ENCODE assay signal across 1 cellular context in genomic region chr22:37244114-37244921, GRCh38.
TF ChIP-seq lines count a peak whose summit lies in the region.

RAC2 (minus strand) TSS chr22:37244269; CDS start chr22:37244148, 121 bp downstream.

TF ChIP-seq in H1, 55 proteins besides CTCF, POLR2A, EP300 and RAD21:
- TF ChIP-seq SIN3A (conservative IDR thresholded peaks at IDR 0.05 in 1 of 2, IDR thresholded peaks at IDR 0.05 in 1 of 2; ENCODE audit: low read depth in 1 of 2, low read length in 2 of 2) = no peak
- no peak for TF ChIP-seq RFX5 (IDR thresholded peaks at IDR 0.05; ENCODE audit: borderline replicate concordance, low read depth, low read length)
- TF ChIP-seq POU5F1 (IDR thresholded peaks at IDR 0.05; ENCODE audit: low read depth, low read length) = no peak
- TF ChIP-seq CBX8 (IDR thresholded peaks at IDR 0.05; ENCODE audit: borderline replicate concordance, low read depth, low read length) = no peak
- no peak for TF ChIP-seq RNF2 (IDR thresholded peaks at IDR 0.05; ENCODE audit: borderline replicate concordance, low read depth, low read length, missing control alignments, poor library complexity, severe bottlenecking)
- no peak for TF ChIP-seq PHF8 (conservative IDR thresholded peaks at IDR 0.05; ENCODE audit: low read depth, low read length)
- no peak for TF ChIP-seq SIRT6 (IDR thresholded peaks at IDR 0.05; ENCODE audit: low read length)
- TF ChIP-seq SIX5 (IDR thresholded peaks at IDR 0.05; ENCODE audit: low read depth, low read length) = no peak
- TF ChIP-seq, protein P1, sequence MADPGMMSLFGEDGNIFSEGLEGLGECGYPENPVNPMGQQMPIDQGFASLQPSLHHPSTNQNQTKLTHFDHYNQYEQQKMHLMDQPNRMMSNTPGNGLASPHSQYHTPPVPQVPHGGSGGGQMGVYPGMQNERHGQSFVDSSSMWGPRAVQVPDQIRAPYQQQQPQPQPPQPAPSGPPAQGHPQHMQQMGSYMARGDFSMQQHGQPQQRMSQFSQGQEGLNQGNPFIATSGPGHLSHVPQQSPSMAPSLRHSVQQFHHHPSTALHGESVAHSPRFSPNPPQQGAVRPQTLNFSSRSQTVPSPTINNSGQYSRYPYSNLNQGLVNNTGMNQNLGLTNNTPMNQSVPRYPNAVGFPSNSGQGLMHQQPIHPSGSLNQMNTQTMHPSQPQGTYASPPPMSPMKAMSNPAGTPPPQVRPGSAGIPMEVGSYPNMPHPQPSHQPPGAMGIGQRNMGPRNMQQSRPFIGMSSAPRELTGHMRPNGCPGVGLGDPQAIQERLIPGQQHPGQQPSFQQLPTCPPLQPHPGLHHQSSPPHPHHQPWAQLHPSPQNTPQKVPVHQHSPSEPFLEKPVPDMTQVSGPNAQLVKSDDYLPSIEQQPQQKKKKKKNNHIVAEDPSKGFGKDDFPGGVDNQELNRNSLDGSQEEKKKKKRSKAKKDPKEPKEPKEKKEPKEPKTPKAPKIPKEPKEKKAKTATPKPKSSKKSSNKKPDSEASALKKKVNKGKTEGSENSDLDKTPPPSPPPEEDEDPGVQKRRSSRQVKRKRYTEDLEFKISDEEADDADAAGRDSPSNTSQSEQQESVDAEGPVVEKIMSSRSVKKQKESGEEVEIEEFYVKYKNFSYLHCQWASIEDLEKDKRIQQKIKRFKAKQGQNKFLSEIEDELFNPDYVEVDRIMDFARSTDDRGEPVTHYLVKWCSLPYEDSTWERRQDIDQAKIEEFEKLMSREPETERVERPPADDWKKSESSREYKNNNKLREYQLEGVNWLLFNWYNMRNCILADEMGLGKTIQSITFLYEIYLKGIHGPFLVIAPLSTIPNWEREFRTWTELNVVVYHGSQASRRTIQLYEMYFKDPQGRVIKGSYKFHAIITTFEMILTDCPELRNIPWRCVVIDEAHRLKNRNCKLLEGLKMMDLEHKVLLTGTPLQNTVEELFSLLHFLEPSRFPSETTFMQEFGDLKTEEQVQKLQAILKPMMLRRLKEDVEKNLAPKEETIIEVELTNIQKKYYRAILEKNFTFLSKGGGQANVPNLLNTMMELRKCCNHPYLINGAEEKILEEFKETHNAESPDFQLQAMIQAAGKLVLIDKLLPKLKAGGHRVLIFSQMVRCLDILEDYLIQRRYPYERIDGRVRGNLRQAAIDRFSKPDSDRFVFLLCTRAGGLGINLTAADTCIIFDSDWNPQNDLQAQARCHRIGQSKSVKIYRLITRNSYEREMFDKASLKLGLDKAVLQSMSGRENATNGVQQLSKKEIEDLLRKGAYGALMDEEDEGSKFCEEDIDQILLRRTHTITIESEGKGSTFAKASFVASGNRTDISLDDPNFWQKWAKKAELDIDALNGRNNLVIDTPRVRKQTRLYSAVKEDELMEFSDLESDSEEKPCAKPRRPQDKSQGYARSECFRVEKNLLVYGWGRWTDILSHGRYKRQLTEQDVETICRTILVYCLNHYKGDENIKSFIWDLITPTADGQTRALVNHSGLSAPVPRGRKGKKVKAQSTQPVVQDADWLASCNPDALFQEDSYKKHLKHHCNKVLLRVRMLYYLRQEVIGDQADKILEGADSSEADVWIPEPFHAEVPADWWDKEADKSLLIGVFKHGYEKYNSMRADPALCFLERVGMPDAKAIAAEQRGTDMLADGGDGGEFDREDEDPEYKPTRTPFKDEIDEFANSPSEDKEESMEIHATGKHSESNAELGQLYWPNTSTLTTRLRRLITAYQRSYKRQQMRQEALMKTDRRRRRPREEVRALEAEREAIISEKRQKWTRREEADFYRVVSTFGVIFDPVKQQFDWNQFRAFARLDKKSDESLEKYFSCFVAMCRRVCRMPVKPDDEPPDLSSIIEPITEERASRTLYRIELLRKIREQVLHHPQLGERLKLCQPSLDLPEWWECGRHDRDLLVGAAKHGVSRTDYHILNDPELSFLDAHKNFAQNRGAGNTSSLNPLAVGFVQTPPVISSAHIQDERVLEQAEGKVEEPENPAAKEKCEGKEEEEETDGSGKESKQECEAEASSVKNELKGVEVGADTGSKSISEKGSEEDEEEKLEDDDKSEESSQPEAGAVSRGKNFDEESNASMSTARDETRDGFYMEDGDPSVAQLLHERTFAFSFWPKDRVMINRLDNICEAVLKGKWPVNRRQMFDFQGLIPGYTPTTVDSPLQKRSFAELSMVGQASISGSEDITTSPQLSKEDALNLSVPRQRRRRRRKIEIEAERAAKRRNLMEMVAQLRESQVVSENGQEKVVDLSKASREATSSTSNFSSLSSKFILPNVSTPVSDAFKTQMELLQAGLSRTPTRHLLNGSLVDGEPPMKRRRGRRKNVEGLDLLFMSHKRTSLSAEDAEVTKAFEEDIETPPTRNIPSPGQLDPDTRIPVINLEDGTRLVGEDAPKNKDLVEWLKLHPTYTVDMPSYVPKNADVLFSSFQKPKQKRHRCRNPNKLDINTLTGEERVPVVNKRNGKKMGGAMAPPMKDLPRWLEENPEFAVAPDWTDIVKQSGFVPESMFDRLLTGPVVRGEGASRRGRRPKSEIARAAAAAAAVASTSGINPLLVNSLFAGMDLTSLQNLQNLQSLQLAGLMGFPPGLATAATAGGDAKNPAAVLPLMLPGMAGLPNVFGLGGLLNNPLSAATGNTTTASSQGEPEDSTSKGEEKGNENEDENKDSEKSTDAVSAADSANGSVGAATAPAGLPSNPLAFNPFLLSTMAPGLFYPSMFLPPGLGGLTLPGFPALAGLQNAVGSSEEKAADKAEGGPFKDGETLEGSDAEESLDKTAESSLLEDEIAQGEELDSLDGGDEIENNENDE (IDR thresholded peaks at IDR 0.05; ENCODE audit: insufficient replicate concordance, low read length) = no peak
- no peak for TF ChIP-seq TBP (IDR thresholded peaks at IDR 0.05; ENCODE audit: low read depth, low read length)
